17 cellular contexts compared by ENCODE assay signal in the genomic region with DNA sequence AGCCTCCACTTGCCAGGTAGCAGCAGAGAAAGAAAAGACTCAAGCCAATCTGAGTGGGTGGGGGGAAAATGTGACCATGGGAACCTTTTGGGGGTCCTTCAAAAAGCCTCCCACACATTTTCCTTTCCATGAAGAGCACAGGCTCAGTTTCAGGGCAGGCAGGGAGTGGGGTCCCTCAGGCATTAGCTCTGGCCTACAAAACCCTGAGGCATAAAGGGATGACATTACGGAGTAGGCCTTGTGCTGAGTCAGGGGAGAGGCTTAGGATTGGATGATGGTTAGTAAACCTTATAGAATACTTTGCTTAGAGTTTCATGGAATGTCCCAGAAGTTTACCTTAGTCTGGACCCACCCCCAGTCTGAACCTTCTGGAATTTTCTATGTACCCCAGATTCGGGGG. TPM values are rescaled to one million over a fixed set of nuclear protein-coding genes. Genes with fewer than 3 reads are reported as not detected.
"Had no signal": no experiment of that assay in that cellular context is flagged by ENCODE, and none has a peak within 500 bp of the region (broad histone marks: within the 10 kb centered on the region; RNA-seq: fewer than 3 reads in every experiment).

No MANE protein-coding gene starts in this region.

- H3K27ac ChIP-seq: pancreas, tibial nerve, uterus, WERI-Rb-1 had no signal

- H3K9me3 ChIP-seq: pancreas, tibial nerve, uterus had no signal

- H3K4me3 Mint-ChIP-seq: activated CD8-positive, alpha-beta memory T cell treated with anti-CD3 and anti-CD28 coated beads, Interleukin-2, amount 10 ng/mL, durations not matched to agents 7 days and 5 days; activated naive CD4-positive, alpha-beta T cell treated with anti-CD3 and anti-CD28 coated beads for 36 hours had no signal

- H3K27ac Mint-ChIP-seq: activated CD8-positive, alpha-beta memory T cell treated with anti-CD3 and anti-CD28 coated beads, Interleukin-2, amount 10 ng/mL, durations not matched to agents 7 days and 5 days; activated naive CD4-positive, alpha-beta T cell treated with anti-CD3 and anti-CD28 coated beads for 36 hours had no signal

- DNase-seq: activated CD4-positive, alpha-beta T cell treated with anti-CD3 and anti-CD28 coated beads, Interleukin-2, amount 50 U/mL, for 48 hours; activated CD8-positive, alpha-beta memory T cell treated with anti-CD3 and anti-CD28 coated beads, Interleukin-2, amount 10 ng/mL, durations not matched to agents 7 days and 5 days; activated naive CD4-positive, alpha-beta T cell treated with anti-CD3 and anti-CD28 coated beads for 36 hours; activated T-cell treated with anti-CD3 and anti-CD28 coated beads, Interleukin-2, amount 50 U/mL, for 1 hour; aorta; cortex of kidney; head of caudate nucleus; left ventricle myocardium superior; naive thymus-derived CD4-positive, alpha-beta T cell; stimulated activated CD8-positive, alpha-beta memory T cell treated with anti-CD3 and anti-CD28 coated beads, Interleukin-4, amount 100 ng/mL, for 48 hours; stimulated activated naive CD4-positive, alpha-beta T cell; uterus; WERI-Rb-1 had no signal

- H3K4me3 ChIP-seq: pancreas, tibial nerve, uterus had no signal

- ATAC-seq: activated CD8-positive, alpha-beta memory T cell treated with anti-CD3 and anti-CD28 coated beads, Interleukin-2, amount 10 ng/mL, durations not matched to agents 7 days and 5 days; left ventricle myocardium superior; naive thymus-derived CD4-positive, alpha-beta T cell; pancreas had no signal

- H3K36me3 ChIP-seq: pancreas, uterus had no signal

- H3K27me3 ChIP-seq: pancreas, tibial nerve, uterus had no signal

- H3K27me3 Mint-ChIP-seq: activated CD8-positive, alpha-beta memory T cell treated with anti-CD3 and anti-CD28 coated beads, Interleukin-2, amount 10 ng/mL, durations not matched to agents 7 days and 5 days; naive thymus-derived CD4-positive, alpha-beta T cell had no signal

RNA-seq across cellular contexts. Expression of gene VPS37D, which starts 12.1 kb away (rescaled TPM):
- total RNA-seq: activated CD8-positive, alpha-beta memory T cell treated with anti-CD3 and anti-CD28 coated beads, Interleukin-2, amount 10 ng/mL, durations not matched to agents 7 days and 5 days; activated naive CD4-positive, alpha-beta T cell treated with anti-CD3 and anti-CD28 coated beads for 36 hours; T-helper 2 cell treated with Interferon-gamma antibody and Interleukin-4, amounts not matched to agents 100 ng/mL and 5 ng/mL, for 36 hours had no signal

RNA-seq across cellular contexts. Expression of gene MLXIPL, which starts 55.4 kb away (rescaled TPM):
- total RNA-seq: activated CD8-positive, alpha-beta memory T cell treated with anti-CD3 and anti-CD28 coated beads, Interleukin-2, amount 10 ng/mL, durations not matched to agents 7 days and 5 days; frontal cortex; naive thymus-derived CD4-positive, alpha-beta T cell; T-helper 2 cell treated with Interferon-gamma antibody and Interleukin-4, amounts not matched to agents 100 ng/mL and 5 ng/mL, for 36 hours had no signal
